Comparison of ENCODE assay signal across 8 cellular contexts in the genomic region with DNA sequence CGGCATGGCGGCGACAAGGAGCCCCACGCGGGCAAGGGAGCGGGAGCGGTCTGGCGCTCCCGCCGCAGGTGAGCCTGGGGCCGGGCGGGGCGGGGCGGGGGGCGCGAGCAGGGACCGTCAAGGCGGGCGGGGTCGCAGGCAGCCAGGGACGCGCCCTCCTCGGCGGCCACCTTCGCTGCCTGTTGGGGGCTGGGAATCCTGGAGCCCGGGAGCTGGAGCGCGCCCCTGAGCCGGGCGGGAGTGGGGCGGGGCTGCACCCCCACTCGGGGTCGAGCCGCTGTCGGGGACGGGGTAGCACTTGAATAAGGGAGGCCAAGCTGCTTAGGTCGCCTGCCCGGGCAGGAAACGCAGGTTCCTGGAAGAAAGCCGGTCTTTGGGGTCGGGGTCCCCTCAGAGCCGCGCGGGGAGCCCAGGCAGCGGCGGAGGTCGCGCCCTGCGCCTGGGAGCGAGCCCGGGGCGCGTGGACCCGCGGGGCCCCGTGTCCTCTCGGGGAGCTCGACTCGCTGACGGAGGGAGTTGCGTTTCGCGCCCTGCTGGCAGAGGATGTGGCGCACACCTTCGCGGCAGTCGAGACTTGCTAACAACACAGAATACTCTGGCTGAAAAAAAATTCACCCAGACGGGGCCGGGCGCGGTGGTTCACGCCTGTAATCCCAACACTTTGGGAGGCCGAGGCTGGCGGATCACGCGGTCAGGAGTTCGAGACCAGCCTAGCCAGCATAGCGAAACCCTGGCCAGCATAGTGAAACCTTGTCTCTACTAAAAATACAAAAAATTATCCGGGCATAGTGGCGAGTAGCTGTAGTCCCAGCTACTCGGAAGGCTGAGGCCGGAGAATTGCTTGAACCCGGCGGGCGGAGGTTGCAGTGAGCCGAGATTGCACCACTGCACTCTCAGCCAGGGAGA. TPM values are rescaled to one million over a fixed set of nuclear protein-coding genes. Genes with fewer than 3 reads are reported as not detected.
DNase-seq lines count a peak whose midpoint lies in the region; ATAC-seq and TF ChIP-seq lines count a peak whose summit lies in the region.

No MANE protein-coding gene starts in this region.

- WGBS in thyroid gland, 2 donors = 13 to 15% methylated on average over 15 to 28 of the region's 86 CpGs

- H3K36me3 Mint-ChIP-seq in osteocyte (ENCODE audit: unreplicated experiment) = no peaks in the 10 kb centered on the region

- H3K27ac ChIP-seq in thyroid gland = peak overlapping the region in 2 of 3 donors; percentile 10 to 58

- no peaks in the 10 kb centered on the region for H3K9me3 Mint-ChIP-seq in osteocyte (ENCODE audit: unreplicated experiment)

- intact Hi-C loops in thyroid gland (cut with DNase I) = no loop called here

- H3K4me3 Mint-ChIP-seq in osteocyte (ENCODE audit: unreplicated experiment) = peak overlapping the region; percentile 68

- H3K9me3 ChIP-seq in thyroid gland = no peaks in the 10 kb centered on the region

- ATAC-seq in GM18907 (IDR thresholded peaks at IDR 0.05; ENCODE audit: unreplicated experiment) = peak; percentile 82
- peak; percentile 85 for ATAC-seq in HG03175 (IDR thresholded peaks at IDR 0.05; ENCODE audit: unreplicated experiment)

- no peaks in the 10 kb centered on the region for H3K27me3 ChIP-seq in thyroid gland

- H3K27me3 Mint-ChIP-seq in osteocyte (ENCODE audit: unreplicated experiment) = peaks cover 69% of the 10 kb centered on the region

- H3K4me1 Mint-ChIP-seq in osteocyte (ENCODE audit: unreplicated experiment) = peaks cover 18% of the 10 kb centered on the region

- peak overlapping the region; percentile 60 for H3K4me3 ChIP-seq in AG10803 (ENCODE audit: low read length)
- peak overlapping the region; percentile 38 for H3K4me3 ChIP-seq in fibroblast of mammary gland (ENCODE audit: control insufficient read depth, low read depth, low read length)
- peak overlapping the region; percentile 11 to 74 (median 58) for H3K4me3 ChIP-seq in thyroid gland (replicated peaks in 1 of 3)

- no peak overlapping the region for H3K27ac Mint-ChIP-seq in osteocyte (ENCODE audit: unreplicated experiment)

- no peaks in the 10 kb centered on the region for H3K36me3 ChIP-seq in thyroid gland

- peaks cover 0 to 4% of the 10 kb centered on the region in 2 donors for H3K4me1 ChIP-seq in thyroid gland

- TF ChIP-seq POLR2A in thyroid gland (IDR thresholded peaks at IDR 0.05) = no peak

- TF ChIP-seq CTCF in AG10803 (conservative IDR thresholded peaks at IDR 0.05; ENCODE audit: low read length) = no peak
- TF ChIP-seq CTCF in fibroblast of mammary gland (conservative IDR thresholded peaks at IDR 0.05; ENCODE audit: control insufficient read depth, insufficient read depth, low read depth, low read length) = no peak
- TF ChIP-seq CTCF in osteocyte (IDR thresholded peaks at IDR 0.05) = peak; percentile 20
- peak in 3 of 6 experiments; percentile 15 to 34 (median 19) for TF ChIP-seq CTCF in thyroid gland (IDR thresholded peaks at IDR 0.05)

- no peak for DNase-seq in AG10803 (ENCODE audit: low read depth)
- DNase-seq in NOMO-1 treated with DMSO at 0.1 percent for 48 hours (lab: John Stamatoyannopoulos, UW; ENCODE audit: unreplicated experiment) = peak; percentile 82
- DNase-seq in activated T-cell treated with anti-CD3 and anti-CD28 coated beads for 4 hours = peak; percentile 69
- DNase-seq in fibroblast of mammary gland (ENCODE audit: low read depth) = peak; percentile 13
- DNase-seq in osteocyte (ENCODE audit: extremely low spot score, unreplicated experiment) = no peak
- DNase-seq in thyroid gland = peak; percentile 65 to 71

RNA-seq across cellular contexts. Expression of a gene that starts 0.6 kb away (rescaled TPM):
- total RNA-seq in osteocyte = 0.73 and 1.3 TPM in 2 replicates
- 10 to 100 TPM in 1 of 4 donors, 1 to 10 TPM in 3; 6.0 to 10.5 (median 6.9) TPM for total RNA-seq in thyroid gland

Comparison
In these comparisons a context has a peak if more than half of its experiments do, and no peak if none do; other contexts are left out.
1. DNase-seq: peak in NOMO-1 treated with DMSO at 0.1 percent for 48 hours (single experiment), activated T-cell treated with anti-CD3 and anti-CD28 coated beads for 4 hours (single experiment), fibroblast of mammary gland (single experiment) and thyroid gland (2 of 2); none in AG10803 (single experiment) and osteocyte (single experiment).
2. Peak in every context shown above with its lines, with median percentiles within 50 percentile points of each other: H3K4me3 ChIP-seq.